In genomic region chr6:21101694-21102093, GRCh38 we compare ENCODE assay signal across 1 cellular context.
A peak's percentile ranks its signal among the peaks of the same experiment; 100 is the strongest.
TF ChIP-seq lines count a peak whose summit lies in the region.

No MANE protein-coding gene starts in this region.

TF ChIP-seq in K562, 482 proteins besides CTCF, POLR2A, EP300 and RAD21 (continued from another document and continues in another):
- no peak for TF ChIP-seq RBM25 (IDR thresholded peaks at IDR 0.05; ENCODE audit: low read depth, low read length, severe bottlenecking)
- TF ChIP-seq STAT5B (CRISPR knock-in tag; IDR thresholded peaks at IDR 0.05): no peak
- peak; percentile 80 for TF ChIP-seq SOX6 (IDR thresholded peaks at IDR 0.05)
- TF ChIP-seq XRCC4 (IDR thresholded peaks at IDR 0.05; ENCODE audit: extremely low read depth, insufficient read depth, insufficient read length): no peak
- no peak for TF ChIP-seq TCF7L2 (IDR thresholded peaks at IDR 0.05; ENCODE audit: low read depth, low read length)
- no peak for TF ChIP-seq SNAPC5 (CRISPR knock-in tag; IDR thresholded peaks at IDR 0.05)
- no peak for TF ChIP-seq GTF2E2 (tag; IDR thresholded peaks at IDR 0.05)
- TF ChIP-seq CEBPB (tag; IDR thresholded peaks at IDR 0.05): peak; percentile 57; the same call in 1 of the 2 replicates
- peak; percentile 90 for TF ChIP-seq STAT5A (IDR thresholded peaks at IDR 0.05; ENCODE audit: borderline replicate concordance, low read length)
- no peak for TF ChIP-seq PHB (CRISPR knock-in tag; IDR thresholded peaks at IDR 0.05)
- TF ChIP-seq ZNF717 (CRISPR knock-in tag; IDR thresholded peaks at IDR 0.05): no peak
- TF ChIP-seq ZNF212 (CRISPR knock-in tag; IDR thresholded peaks at IDR 0.05): no peak
- no peak for TF ChIP-seq MED1 (CRISPR knock-in tag; IDR thresholded peaks at IDR 0.05; ENCODE audit: borderline replicate concordance)
- TF ChIP-seq PML (IDR thresholded peaks at IDR 0.05; ENCODE audit: low read length): peak; percentile 95
- TF ChIP-seq SMAD2 (IDR thresholded peaks at IDR 0.05; ENCODE audit: low read depth, low read length): no peak
- no peak for TF ChIP-seq HDGF (IDR thresholded peaks at IDR 0.05)
- TF ChIP-seq KDM5B (IDR thresholded peaks at IDR 0.05; ENCODE audit: insufficient replicate concordance, low read depth, low read length): no peak
- no peak for TF ChIP-seq POLR2AphosphoS2 (IDR thresholded peaks at IDR 0.05; ENCODE audit: low read length)
- TF ChIP-seq MYC (IDR thresholded peaks at IDR 0.05; ENCODE audit: low read depth, low read length): no peak
- TF ChIP-seq MYC (CRISPR knock-in tag; IDR thresholded peaks at IDR 0.05; ENCODE audit: borderline replicate concordance, low read depth): no peak
- no peak for TF ChIP-seq HNRNPL (IDR thresholded peaks at IDR 0.05; ENCODE audit: low read depth, low read length)
- TF ChIP-seq ZNF449 (CRISPR knock-in tag; IDR thresholded peaks at IDR 0.05): no peak
- no peak for TF ChIP-seq ATF6 (CRISPR knock-in tag; IDR thresholded peaks at IDR 0.05)
- no peak for TF ChIP-seq COPS2 (conservative IDR thresholded peaks at IDR 0.05)
- no peak for TF ChIP-seq SAFB2 (IDR thresholded peaks at IDR 0.05; ENCODE audit: borderline replicate concordance, low read depth, low read length, severe bottlenecking)
- peak; percentile 65; the same call in 1 of the 2 replicates for TF ChIP-seq SMARCE1 (IDR thresholded peaks at IDR 0.05)
- TF ChIP-seq DACH1 (IDR thresholded peaks at IDR 0.05; ENCODE audit: partially characterized antibody): peak; percentile 63
- peak; percentile 92 for TF ChIP-seq NCOR1 (IDR thresholded peaks at IDR 0.05)
- TF ChIP-seq KLF16 (IDR thresholded peaks at IDR 0.05): peak; percentile 81
- TF ChIP-seq E2F1 (CRISPR knock-in tag; IDR thresholded peaks at IDR 0.05): no peak
- no peak for TF ChIP-seq HNRNPK (IDR thresholded peaks at IDR 0.05; ENCODE audit: low read depth, low read length, poor library complexity, severe bottlenecking)
- TF ChIP-seq TBP (optimal IDR thresholded peaks at IDR 0.05; ENCODE audit: low read depth, low read length): no peak
- TF ChIP-seq LEF1 (IDR thresholded peaks at IDR 0.05): no peak
- TF ChIP-seq TGIF2 (CRISPR knock-in tag; IDR thresholded peaks at IDR 0.05): no peak
- no peak for TF ChIP-seq ZSCAN29 (IDR thresholded peaks at IDR 0.05)
- 0 out of 2 replicates have a peak, but pooled peaks have one; percentile 22 for TF ChIP-seq CREB1 (IDR thresholded peaks at IDR 0.05)
- no peak for TF ChIP-seq CREB1 (CRISPR knock-in tag; IDR thresholded peaks at IDR 0.05)
- TF ChIP-seq MECOM (CRISPR knock-in tag; IDR thresholded peaks at IDR 0.05): peak; percentile 92
- no peak for TF ChIP-seq PBX2 (CRISPR knock-in tag; IDR thresholded peaks at IDR 0.05; ENCODE audit: low read depth)
- peak; percentile 36; the same call in 1 of the 2 replicates for TF ChIP-seq PBX2 (tag; conservative IDR thresholded peaks at IDR 0.05; ENCODE audit: low read depth)
- peak; percentile 86 for TF ChIP-seq DPF2 (IDR thresholded peaks at IDR 0.05)
- no peak for TF ChIP-seq CHD2 (IDR thresholded peaks at IDR 0.05; ENCODE audit: low read depth, low read length)
- TF ChIP-seq ESRRA (IDR thresholded peaks at IDR 0.05; ENCODE audit: borderline replicate concordance, low read depth): no peak
- TF ChIP-seq GATAD2A (IDR thresholded peaks at IDR 0.05): no peak
- no peak for TF ChIP-seq ETV5 (CRISPR knock-in tag; IDR thresholded peaks at IDR 0.05; ENCODE audit: low read depth)
- TF ChIP-seq MNT (conservative IDR thresholded peaks at IDR 0.05): no peak
- TF ChIP-seq ZNF609 (CRISPR knock-in tag; IDR thresholded peaks at IDR 0.05; ENCODE audit: borderline replicate concordance): no peak
- no peak for TF ChIP-seq THRA (IDR thresholded peaks at IDR 0.05)
- TF ChIP-seq PHB2 (IDR thresholded peaks at IDR 0.05; ENCODE audit: low read depth): peak; percentile 86
- TF ChIP-seq E2F3 (CRISPR knock-in tag; IDR thresholded peaks at IDR 0.05): no peak
- peak; percentile 85 for TF ChIP-seq FOXM1 (IDR thresholded peaks at IDR 0.05; ENCODE audit: low read depth)
- no peak for TF ChIP-seq FOXM1 (CRISPR knock-in tag; IDR thresholded peaks at IDR 0.05; ENCODE audit: low read depth)
- peak; percentile 19; the same call in 1 of the 2 replicates for TF ChIP-seq NCOA1 (IDR thresholded peaks at IDR 0.05; ENCODE audit: low read depth)
- TF ChIP-seq THAP7 (CRISPR knock-in tag; IDR thresholded peaks at IDR 0.05): no peak
- TF ChIP-seq DNMT1 (IDR thresholded peaks at IDR 0.05): no peak
- TF ChIP-seq LCOR (CRISPR knock-in tag; IDR thresholded peaks at IDR 0.05): no peak
- peak; percentile 97 for TF ChIP-seq CBFA2T3 (IDR thresholded peaks at IDR 0.05)
- no peak for TF ChIP-seq SMAD1 (IDR thresholded peaks at IDR 0.05; ENCODE audit: low read depth, low read length, partially characterized antibody)
- TF ChIP-seq BRF2 (IDR thresholded peaks at IDR 0.05; ENCODE audit: borderline replicate concordance, insufficient read depth, insufficient read length): no peak
- no peak for TF ChIP-seq FOXP1 (CRISPR knock-in tag; IDR thresholded peaks at IDR 0.05)
